Comparison of ENCODE assay signal across 5 cellular contexts in the genomic region with DNA sequence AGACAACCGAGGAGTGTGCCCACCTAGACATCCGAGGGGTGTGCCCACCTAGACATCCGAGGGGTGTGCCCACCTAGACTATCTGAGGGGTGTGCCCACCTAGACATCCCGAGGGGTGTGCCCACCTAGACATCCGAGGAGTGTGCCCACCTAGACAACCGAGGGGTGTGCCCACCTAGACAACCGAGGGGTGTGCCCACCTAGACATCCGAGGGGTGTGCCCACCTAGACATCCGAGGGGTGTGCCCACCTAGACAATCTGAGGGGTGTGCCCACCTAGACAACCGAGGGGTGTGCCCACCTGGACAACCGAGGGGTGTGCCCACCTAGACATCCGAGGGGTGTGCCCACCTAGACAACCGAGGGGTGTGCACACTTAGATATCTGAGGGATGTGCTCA. TPM values are rescaled to one million over a fixed set of nuclear protein-coding genes. Genes with fewer than 3 reads are reported as not detected.
"Had no signal": no experiment of that assay in that cellular context is flagged by ENCODE, and none has a peak within 500 bp of the region (broad histone marks: within the 10 kb centered on the region; RNA-seq: fewer than 3 reads in every experiment).

No MANE protein-coding gene starts in this region.

RNA-seq across cellular contexts. Expression of a gene that starts 10.6 kb away (rescaled TPM):
- total RNA-seq: HT-29, HT1080, IMR-90, K562 had no signal
- polyA plus RNA-seq: IgD-negative memory B cell, IMR-90, K562 had no signal
